In genomic region chr10:22606164-22606614, GRCh38 we compare ENCODE assay signal across 9 cellular contexts.
DNase-seq lines count a peak whose midpoint lies in the region; ATAC-seq and TF ChIP-seq lines count a peak whose summit lies in the region.
"Had no signal": no experiment of that assay in that cellular context is flagged by ENCODE, and none has a peak within 500 bp of the region (broad histone marks: within the 10 kb centered on the region; RNA-seq: fewer than 3 reads in every experiment).

No MANE protein-coding gene starts in this region.

- H3K27ac ChIP-seq in angular gyrus (ENCODE audit: low read depth, low read length) = peak overlapping the region; percentile 58

- peaks cover 7% of the 10 kb centered on the region for H3K9me3 Mint-ChIP-seq in activated CD4-positive, alpha-beta T cell treated with anti-CD3 and anti-CD28 coated beads, Interleukin-2, amount 10 ng/mL, durations not matched to agents 24 days and 14 days
- H3K9me3 Mint-ChIP-seq in naive thymus-derived CD8-positive, alpha-beta T cell = no peaks in the 10 kb centered on the region
- H3K9me3 Mint-ChIP-seq: nephron had no signal

- H3K36me3 Mint-ChIP-seq in activated CD4-positive, alpha-beta T cell treated with anti-CD3 and anti-CD28 coated beads, Interleukin-2, amount 10 ng/mL, durations not matched to agents 24 days and 14 days (ENCODE audit: low read depth) = peaks cover 57% of the 10 kb centered on the region
- H3K36me3 Mint-ChIP-seq in naive thymus-derived CD8-positive, alpha-beta T cell = peaks cover 0 to 51% (median 23%) of the 10 kb centered on the region in 3 donors

- TF ChIP-seq CTCF in omental fat pad (IDR thresholded peaks at IDR 0.05) = no peak

- intact Hi-C loops in activated CD4-positive, alpha-beta T cell treated with anti-CD3 and anti-CD28 coated beads, Interleukin-2, amount 10 ng/mL, durations not matched to agents 24 days and 14 days (cut with micrococcal nuclease) = no loop called here

- peak overlapping the region; percentile 18 for H3K4me3 Mint-ChIP-seq in activated CD4-positive, alpha-beta T cell treated with anti-CD3 and anti-CD28 coated beads, Interleukin-2, amount 10 ng/mL, durations not matched to agents 24 days and 14 days
- peak overlapping the region; percentile 44 to 76 (median 66) for H3K4me3 Mint-ChIP-seq in naive thymus-derived CD8-positive, alpha-beta T cell

- peak overlapping the region; percentile 58 for H3K27ac Mint-ChIP-seq in activated CD4-positive, alpha-beta T cell treated with anti-CD3 and anti-CD28 coated beads, Interleukin-2, amount 10 ng/mL, durations not matched to agents 24 days and 14 days
- peak overlapping the region; percentile 92 to 96 (median 94) for H3K27ac Mint-ChIP-seq in naive thymus-derived CD8-positive, alpha-beta T cell

- H3K4me1 Mint-ChIP-seq in activated CD4-positive, alpha-beta T cell treated with anti-CD3 and anti-CD28 coated beads, Interleukin-2, amount 10 ng/mL, durations not matched to agents 24 days and 14 days = peaks cover 48% of the 10 kb centered on the region
- H3K4me1 Mint-ChIP-seq in naive thymus-derived CD8-positive, alpha-beta T cell = peaks cover 44 to 98% (median 93%) of the 10 kb centered on the region in 4 donors

- no peaks in the 10 kb centered on the region for H3K27me3 Mint-ChIP-seq in activated CD4-positive, alpha-beta T cell treated with anti-CD3 and anti-CD28 coated beads, Interleukin-2, amount 10 ng/mL, durations not matched to agents 24 days and 14 days
- H3K27me3 Mint-ChIP-seq in naive thymus-derived CD8-positive, alpha-beta T cell = no peaks in the 10 kb centered on the region

- ATAC-seq in naive thymus-derived CD8-positive, alpha-beta T cell = peak; percentile 52 to 64
- ATAC-seq in omental fat pad (ENCODE audit: low FRiP score) = no peak

- POLR2A ChIA-PET in naive thymus-derived CD8-positive, alpha-beta T cell (lab: Charles Lee) = interaction anchor here (0.7 to 2.6 kb wide), 8 partner anchors 17 to 341 kb away, joined by 3 to 10 read pairs (median 4); no protein-coding TSS in a partner anchor

- peak; percentile 73 for DNase-seq in activated CD4-positive, alpha-beta T cell treated with anti-CD3 and anti-CD28 coated beads, Interleukin-2, amount 10 ng/mL, durations not matched to agents 24 days and 14 days
- no peak for DNase-seq in activated CD4-positive, alpha-beta T cell treated with anti-CD3 and anti-CD28 coated beads, Interleukin-2, amount 50 U/mL, for 1 hour
- DNase-seq in H4 (ENCODE audit: low spot score) (peak; percentile 30), Kasumi-1 (lab: John Stamatoyannopoulos, UW) (peak; percentile 95 to 96), NCI-H526 (lab: John Stamatoyannopoulos, UW) (no peak), omental fat pad (ENCODE audit: low spot score) (no peak)
- peak in 5 of 10 donors; percentile 20 to 39 (median 31) for DNase-seq in naive thymus-derived CD8-positive, alpha-beta T cell

Comparison
In these comparisons a context has a peak if more than half of its experiments do, and no peak if none do; other contexts are left out.
1. DNase-seq: peak in activated CD4-positive, alpha-beta T cell treated with anti-CD3 and anti-CD28 coated beads, Interleukin-2, amount 10 ng/mL, durations not matched to agents 24 days and 14 days (single experiment), H4 (single experiment) and Kasumi-1 (2 of 2); none in activated CD4-positive, alpha-beta T cell treated with anti-CD3 and anti-CD28 coated beads, Interleukin-2, amount 50 U/mL, for 1 hour (single experiment), NCI-H526 (0 of 2) and omental fat pad (single experiment).